Comparison of ENCODE assay signal across 8 cellular contexts in genomic region chr20:43514062-43514971, GRCh38. TPM values are rescaled to one million over a fixed set of nuclear protein-coding genes. Genes with fewer than 3 reads are reported as not detected.
DNase-seq lines count a peak whose midpoint lies in the region; TF ChIP-seq lines count a peak whose summit lies in the region.

No MANE protein-coding gene starts in this region.

- H4K20me1 ChIP-seq in OCI-LY1 (ENCODE audit: insufficient read depth, low read length), result no peaks in the 10 kb centered on the region

- H3F3A ChIP-seq in OCI-LY1 (ENCODE audit: insufficient read depth, low read length), result no peaks in the 10 kb centered on the region

- H3K9me3 ChIP-seq in OCI-LY1 (ENCODE audit: low read length), result no peaks in the 10 kb centered on the region
- H3K9me3 ChIP-seq in esophagus (ENCODE audit: control insufficient read depth in 2 of 2, insufficient read depth in 1 of 2, low read depth in 1 of 2, low read length in 1 of 2), result no peaks in the 10 kb centered on the region
- H3K9me3 ChIP-seq in mucosa of stomach (ENCODE audit: control insufficient read depth, low read length), result no peaks in the 10 kb centered on the region

- H3K4me1 ChIP-seq in OCI-LY1 (ENCODE audit: insufficient read depth, low read length, severe bottlenecking) (peaks cover 18% of the 10 kb centered on the region), esophagus (ENCODE audit: control insufficient read depth in 2 of 2, insufficient read depth in 2 of 2, low read length in 1 of 2) (peaks cover 3 to 9% of the 10 kb centered on the region in 2 donors), mucosa of stomach (ENCODE audit: control insufficient read depth, insufficient read depth, low read length) (peaks cover 8% of the 10 kb centered on the region)

- H3K27me3 ChIP-seq in OCI-LY1 (ENCODE audit: insufficient read depth, low read length), result no peaks in the 10 kb centered on the region
- H3K27me3 ChIP-seq in esophagus (ENCODE audit: control insufficient read depth in 1 of 2, insufficient read depth in 2 of 2, low read length in 2 of 2), result no peaks in the 10 kb centered on the region
- no peaks in the 10 kb centered on the region for H3K27me3 ChIP-seq in mucosa of stomach (ENCODE audit: control insufficient read depth, insufficient read depth, low read length)

- H3K9ac ChIP-seq in OCI-LY1 (ENCODE audit: low read length) (peak overlapping the region; percentile 73), mucosa of stomach (ENCODE audit: low read length) (peak overlapping the region; percentile 62)

- H3K4me3 ChIP-seq in OCI-LY1 (ENCODE audit: low read depth, low read length, poor library complexity, severe bottlenecking) (peak overlapping the region; percentile 78), esophagus (ENCODE audit: low read depth in 1 of 2, low read length in 2 of 2) (peak overlapping the region; percentile 49 to 71), mucosa of stomach (ENCODE audit: low read length) (peak overlapping the region; percentile 31)

- H3K4me2 ChIP-seq in OCI-LY1 (ENCODE audit: low read length), result peak overlapping the region; percentile 67

- TF ChIP-seq CTCF in GM20000 (IDR thresholded peaks at IDR 0.05; ENCODE audit: extremely low read depth, missing control alignments), result peak; percentile 14
- TF ChIP-seq CTCF in OCI-LY1 (IDR thresholded peaks at IDR 0.05; ENCODE audit: low read length), result peak; percentile 42; the same call in 1 of the 2 replicates

- 36 to 52% methylated on average over 49 to 53 of the region's 53 CpGs for WGBS in esophagus, 2 donors

- no peaks in the 10 kb centered on the region for H3K79me2 ChIP-seq in OCI-LY1 (ENCODE audit: insufficient read depth, low read length)

- H3K27ac ChIP-seq in OCI-LY1 (ENCODE audit: low read depth, low read length, poor library complexity, severe bottlenecking) (peak overlapping the region; percentile 35), esophagus (ENCODE audit: low read depth in 2 of 2, low read length in 1 of 2) (peak overlapping the region; percentile 24 to 69)

- H3K36me3 ChIP-seq in OCI-LY1 (ENCODE audit: insufficient read depth, low read length) (peaks cover 11% of the 10 kb centered on the region; the same call in 1 of the 2 replicates), esophagus (ENCODE audit: control insufficient read depth in 2 of 2, insufficient read depth in 2 of 2, low read length in 1 of 2) (no peaks in the 10 kb centered on the region), mucosa of stomach (ENCODE audit: control insufficient read depth, insufficient read depth, low read length) (no peaks in the 10 kb centered on the region)

- H3K9me2 ChIP-seq in OCI-LY1 (ENCODE audit: low read depth, low read length), result no peaks in the 10 kb centered on the region

- peak; percentile 98 for DNase-seq in COLO668 (lab: John Stamatoyannopoulos, UW; ENCODE audit: unreplicated experiment)
- peak; percentile 96 for DNase-seq in GM20000 (ENCODE audit: low spot score)
- DNase-seq in HS-5 (ENCODE audit: low read depth), result peak; percentile 76
- peak; percentile 83 for DNase-seq in activated T-cell treated with anti-CD3 and anti-CD28 coated beads, Interleukin-2, amount 50 U/mL, for 1 hour
- peak; percentile 72 to 77 for DNase-seq in stimulated activated CD8-positive, alpha-beta memory T cell treated with anti-CD3 and anti-CD28 coated beads, Interleukin-4, amount 100 ng/mL, for 4 hours (ENCODE audit: low read depth in 2 of 2, low spot score in 1 of 2)

- no peak overlapping the region for H2AFZ ChIP-seq in OCI-LY1 (ENCODE audit: low read length)

RNA-seq across cellular contexts. Expression of gene L3MBTL1, which starts 6.8 kb away (rescaled TPM):
- 10 to 100 TPM in 1 of 2 donors, 1 to 10 TPM in 1; 2.8 to 10.3 TPM for polyA plus RNA-seq in esophagus

RNA-seq across cellular contexts. Expression of gene SGK2, which starts 44.5 kb away (rescaled TPM):
- under 1 TPM; 0.26 to 0.73 TPM for polyA plus RNA-seq in esophagus

RNA-seq across cellular contexts. Expression of gene SRSF6, which starts 56.6 kb away (rescaled TPM):
- 100 to 1,000 TPM in 1 of 2 donors, 10 to 100 TPM in 1; 68.9 to 106 TPM for polyA plus RNA-seq in esophagus

Comparison
In these comparisons a context has a peak if more than half of its experiments do, and no peak if none do; other contexts are left out.
1. Peak in every context shown above with its lines: DNase-seq, H3K4me3 ChIP-seq and H3K27ac ChIP-seq.